8 cellular contexts compared by ENCODE assay signal in genomic region chr2:191376981-191377629, GRCh38.
DNase-seq lines count a peak whose midpoint lies in the region; ATAC-seq and TF ChIP-seq lines count a peak whose summit lies in the region.

No MANE protein-coding gene starts in this region.

- H3K4me1 Mint-ChIP-seq in stimulated activated memory B cell treated with anti-CD40 and anti-IgM and Interleukin-4, amounts not matched to agents 10 μg/mL and 1 μg/mL and 100 μg/mL, for 72 hours, result peaks cover 16% of the 10 kb centered on the region

- peak overlapping the region; percentile 32; the same call in 1 of the 2 replicates for H3K9ac ChIP-seq in SK-N-SH

- H3K4me1 ChIP-seq in SK-N-SH (ENCODE audit: control insufficient read depth in 1 of 2, insufficient read depth in 2 of 2, low read depth in 1 of 2, low read length in 1 of 2) (peaks cover 0 to 10% of the 10 kb centered on the region in 2 experiments; a peak in 2 of 4 replicates), gastroesophageal sphincter (peaks cover 3 to 18% (median 6%) of the 10 kb centered on the region in 3 donors)

- CTCF ChIA-PET in SK-N-SH (lab: Yijun Ruan, JAX), result interaction anchor here (1.5 kb wide), 1 partner anchor 75 kb away, joined by 4 read pairs; no protein-coding TSS in a partner anchor

- TF ChIP-seq POLR2A in gastroesophageal sphincter (IDR thresholded peaks at IDR 0.05), result no peak

- H3K27ac Mint-ChIP-seq in stimulated activated memory B cell treated with anti-CD40 and anti-IgM and Interleukin-4, amounts not matched to agents 10 μg/mL and 1 μg/mL and 100 μg/mL, for 72 hours, result no peak overlapping the region

- H3K79me2 ChIP-seq in SK-N-SH (ENCODE audit: insufficient read depth), result 0 out of 2 replicates have a peak, but pooled peaks cover 5% of the 10 kb centered on the region

- H3K9me3 Mint-ChIP-seq in stimulated activated memory B cell treated with anti-CD40 and anti-IgM and Interleukin-4, amounts not matched to agents 10 μg/mL and 1 μg/mL and 100 μg/mL, for 72 hours, result no peaks in the 10 kb centered on the region

- H3K27ac ChIP-seq in SK-N-SH (ENCODE audit: low read depth in 2 of 2, low read length in 1 of 2) (peak overlapping the region; percentile 64 to 91), gastroesophageal sphincter (peak overlapping the region in 1 of 4 donors; percentile 19)

- POLR2A ChIA-PET in SK-N-SH (lab: Yijun Ruan, JAX), result no interaction called here

- no peaks in the 10 kb centered on the region for H3K36me3 Mint-ChIP-seq in stimulated activated memory B cell treated with anti-CD40 and anti-IgM and Interleukin-4, amounts not matched to agents 10 μg/mL and 1 μg/mL and 100 μg/mL, for 72 hours

- no peak overlapping the region for H2AFZ ChIP-seq in SK-N-SH (ENCODE audit: low read depth)

- H3K36me3 ChIP-seq in SK-N-SH (replicated peaks in 1 of 2; ENCODE audit: control insufficient read depth in 1 of 2, insufficient read depth in 2 of 2, low read length in 1 of 2) (peaks cover 3 to 9% of the 10 kb centered on the region in 2 experiments), gastroesophageal sphincter (no peaks in the 10 kb centered on the region)

- no peaks in the 10 kb centered on the region for H3K9me3 ChIP-seq in SK-N-SH
- no peaks in the 10 kb centered on the region for H3K9me3 ChIP-seq in gastroesophageal sphincter

- H4K20me1 ChIP-seq in SK-N-SH (ENCODE audit: insufficient read depth), result no peaks in the 10 kb centered on the region

- no peak for TF ChIP-seq RAD21 in SK-N-SH (IDR thresholded peaks at IDR 0.05; ENCODE audit: low read length)

- H3K4me3 ChIP-seq in SK-N-SH (ENCODE audit: low read depth in 2 of 2, low read length in 1 of 2), result no peak overlapping the region
- no peak overlapping the region for H3K4me3 ChIP-seq in gastroesophageal sphincter

- H3K4me2 ChIP-seq in SK-N-SH, result peak overlapping the region; percentile 45; the same call in 1 of the 2 replicates

- peak; percentile 32 for DNase-seq in stimulated activated CD4-positive, alpha-beta T cell treated with anti-CD3 and anti-CD28 coated beads, Interleukin-1b, Interleukin-23, amount 100 ng/mL, for 48 hours
- no peak for DNase-seq in stimulated activated CD4-positive, alpha-beta T cell treated with anti-CD3 and anti-CD28 coated beads, Interleukin-4, amount 100 ng/mL, for 4 hours
- DNase-seq in SK-N-SH (no peak), posterior vena cava (ENCODE audit: low spot score) (peak; percentile 88), NCI-H1694 treated with DMSO at 0.1 percent for 48 hours (lab: John Stamatoyannopoulos, UW) (no peak)

- intact Hi-C loops in posterior vena cava (cut with DNase I), result no loop called here

- peak in 1 of 2 experiments; percentile 42; a peak in 1 of 4 replicates for TF ChIP-seq EP300 in SK-N-SH (IDR thresholded peaks at IDR 0.05; ENCODE audit: borderline replicate concordance in 1 of 2, low read depth in 1 of 2, low read length in 1 of 2)
- TF ChIP-seq EP300 in gastroesophageal sphincter (IDR thresholded peaks at IDR 0.05), result no peak

- 51% methylated on average over 3 of the region's 3 CpGs for WGBS in SK-N-SH (ENCODE audit: low lambda C conversion rate)
- 6 to 45% methylated on average over 2 to 3 of the region's 3 CpGs for WGBS in gastroesophageal sphincter (ENCODE audit: low coverage in 1 of 2), 2 donors

- ATAC-seq in HG03442 (IDR thresholded peaks at IDR 0.05; ENCODE audit: unreplicated experiment), result peak; percentile 89
- peak; percentile 96 for ATAC-seq in gastroesophageal sphincter
- ATAC-seq in stimulated activated memory B cell treated with anti-CD40 and anti-IgM and Interleukin-4, amounts not matched to agents 10 μg/mL and 1 μg/mL and 100 μg/mL, for 72 hours, result no peak

- peaks cover 12% of the 10 kb centered on the region for H3F3A ChIP-seq in SK-N-SH (replicated peaks; ENCODE audit: insufficient read depth)

- H3K27me3 ChIP-seq in SK-N-SH (ENCODE audit: insufficient read depth) (no peaks in the 10 kb centered on the region), gastroesophageal sphincter (no peaks in the 10 kb centered on the region)

- H3K4me3 Mint-ChIP-seq in stimulated activated memory B cell treated with anti-CD40 and anti-IgM and Interleukin-4, amounts not matched to agents 10 μg/mL and 1 μg/mL and 100 μg/mL, for 72 hours, result no peak overlapping the region

- H3K9me2 ChIP-seq in SK-N-SH, result no peaks in the 10 kb centered on the region

- TF ChIP-seq CTCF in SK-N-SH (IDR thresholded peaks at IDR 0.05) (no peak), gastroesophageal sphincter (IDR thresholded peaks at IDR 0.05) (no peak)

- peaks cover 9% of the 10 kb centered on the region for H3K27me3 Mint-ChIP-seq in stimulated activated memory B cell treated with anti-CD40 and anti-IgM and Interleukin-4, amounts not matched to agents 10 μg/mL and 1 μg/mL and 100 μg/mL, for 72 hours

TF ChIP-seq in SK-N-SH, 30 proteins besides CTCF, POLR2A, EP300 and RAD21 (continues in another document):
- no peak for TF ChIP-seq RFX5 (IDR thresholded peaks at IDR 0.05; ENCODE audit: low read length)
- TF ChIP-seq YY1 (IDR thresholded peaks at IDR 0.05; ENCODE audit: low read depth), result no peak
- no peak for TF ChIP-seq TEAD4 (IDR thresholded peaks at IDR 0.05; ENCODE audit: borderline replicate concordance, insufficient read depth)
- TF ChIP-seq EZH2phosphoT487 (IDR thresholded peaks at IDR 0.05; ENCODE audit: borderline replicate concordance, low read depth), result no peak
- no peak for TF ChIP-seq TAF1 (IDR thresholded peaks at IDR 0.05; ENCODE audit: borderline replicate concordance, low read depth, low read length)
- TF ChIP-seq GABPA (IDR thresholded peaks at IDR 0.05; ENCODE audit: low read depth), result no peak
- TF ChIP-seq MAX (IDR thresholded peaks at IDR 0.05; ENCODE audit: low read depth), result peak; percentile 92
- TF ChIP-seq RXRA (IDR thresholded peaks at IDR 0.05; ENCODE audit: borderline replicate concordance, low read depth), result no peak
- 0 out of 2 replicates have a peak, but pooled peaks have one; percentile 30 for TF ChIP-seq MXI1 (IDR thresholded peaks at IDR 0.05; ENCODE audit: low read depth, low read length)
- peak; percentile 83 for TF ChIP-seq FOSL2 (IDR thresholded peaks at IDR 0.05; ENCODE audit: borderline replicate concordance, low read depth)
- TF ChIP-seq RCOR1 (IDR thresholded peaks at IDR 0.05; ENCODE audit: low read length), result no peak
- no peak for TF ChIP-seq SMC3 (IDR thresholded peaks at IDR 0.05; ENCODE audit: low read depth, low read length)
- TF ChIP-seq, protein P1, sequence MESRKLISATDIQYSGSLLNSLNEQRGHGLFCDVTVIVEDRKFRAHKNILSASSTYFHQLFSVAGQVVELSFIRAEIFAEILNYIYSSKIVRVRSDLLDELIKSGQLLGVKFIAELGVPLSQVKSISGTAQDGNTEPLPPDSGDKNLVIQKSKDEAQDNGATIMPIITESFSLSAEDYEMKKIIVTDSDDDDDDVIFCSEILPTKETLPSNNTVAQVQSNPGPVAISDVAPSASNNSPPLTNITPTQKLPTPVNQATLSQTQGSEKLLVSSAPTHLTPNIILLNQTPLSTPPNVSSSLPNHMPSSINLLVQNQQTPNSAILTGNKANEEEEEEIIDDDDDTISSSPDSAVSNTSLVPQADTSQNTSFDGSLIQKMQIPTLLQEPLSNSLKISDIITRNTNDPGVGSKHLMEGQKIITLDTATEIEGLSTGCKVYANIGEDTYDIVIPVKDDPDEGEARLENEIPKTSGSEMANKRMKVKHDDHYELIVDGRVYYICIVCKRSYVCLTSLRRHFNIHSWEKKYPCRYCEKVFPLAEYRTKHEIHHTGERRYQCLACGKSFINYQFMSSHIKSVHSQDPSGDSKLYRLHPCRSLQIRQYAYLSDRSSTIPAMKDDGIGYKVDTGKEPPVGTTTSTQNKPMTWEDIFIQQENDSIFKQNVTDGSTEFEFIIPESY (IDR thresholded peaks at IDR 0.05; ENCODE audit: borderline replicate concordance, low read depth), result no peak
- TF ChIP-seq, protein P2, sequence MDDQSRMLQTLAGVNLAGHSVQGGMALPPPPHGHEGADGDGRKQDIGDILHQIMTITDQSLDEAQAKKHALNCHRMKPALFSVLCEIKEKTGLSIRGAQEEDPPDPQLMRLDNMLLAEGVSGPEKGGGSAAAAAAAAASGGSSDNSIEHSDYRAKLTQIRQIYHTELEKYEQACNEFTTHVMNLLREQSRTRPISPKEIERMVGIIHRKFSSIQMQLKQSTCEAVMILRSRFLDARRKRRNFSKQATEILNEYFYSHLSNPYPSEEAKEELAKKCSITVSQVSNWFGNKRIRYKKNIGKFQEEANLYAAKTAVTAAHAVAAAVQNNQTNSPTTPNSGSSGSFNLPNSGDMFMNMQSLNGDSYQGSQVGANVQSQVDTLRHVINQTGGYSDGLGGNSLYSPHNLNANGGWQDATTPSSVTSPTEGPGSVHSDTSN (IDR thresholded peaks at IDR 0.05), result peak; percentile 94
- TF ChIP-seq, protein P3, sequence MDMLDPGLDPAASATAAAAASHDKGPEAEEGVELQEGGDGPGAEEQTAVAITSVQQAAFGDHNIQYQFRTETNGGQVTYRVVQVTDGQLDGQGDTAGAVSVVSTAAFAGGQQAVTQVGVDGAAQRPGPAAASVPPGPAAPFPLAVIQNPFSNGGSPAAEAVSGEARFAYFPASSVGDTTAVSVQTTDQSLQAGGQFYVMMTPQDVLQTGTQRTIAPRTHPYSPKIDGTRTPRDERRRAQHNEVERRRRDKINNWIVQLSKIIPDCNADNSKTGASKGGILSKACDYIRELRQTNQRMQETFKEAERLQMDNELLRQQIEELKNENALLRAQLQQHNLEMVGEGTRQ (IDR thresholded peaks at IDR 0.05; ENCODE audit: borderline replicate concordance, low read depth, low read length), result no peak
- no peak for TF ChIP-seq SIN3A (IDR thresholded peaks at IDR 0.05; ENCODE audit: borderline replicate concordance, low read depth, low read length)
- TF ChIP-seq, protein P4, sequence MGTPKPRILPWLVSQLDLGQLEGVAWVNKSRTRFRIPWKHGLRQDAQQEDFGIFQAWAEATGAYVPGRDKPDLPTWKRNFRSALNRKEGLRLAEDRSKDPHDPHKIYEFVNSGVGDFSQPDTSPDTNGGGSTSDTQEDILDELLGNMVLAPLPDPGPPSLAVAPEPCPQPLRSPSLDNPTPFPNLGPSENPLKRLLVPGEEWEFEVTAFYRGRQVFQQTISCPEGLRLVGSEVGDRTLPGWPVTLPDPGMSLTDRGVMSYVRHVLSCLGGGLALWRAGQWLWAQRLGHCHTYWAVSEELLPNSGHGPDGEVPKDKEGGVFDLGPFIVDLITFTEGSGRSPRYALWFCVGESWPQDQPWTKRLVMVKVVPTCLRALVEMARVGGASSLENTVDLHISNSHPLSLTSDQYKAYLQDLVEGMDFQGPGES (IDR thresholded peaks at IDR 0.05; ENCODE audit: low read depth, low read length), result no peak
- no peak for TF ChIP-seq POLR2AphosphoS5 (IDR thresholded peaks at IDR 0.05; ENCODE audit: low read depth, low read length)
- TF ChIP-seq FOXJ3 (CRISPR knock-in tag; IDR thresholded peaks at IDR 0.05), result no peak
- TF ChIP-seq MEF2A (IDR thresholded peaks at IDR 0.05; ENCODE audit: borderline replicate concordance, low read depth), result no peak

Comparison
In these comparisons a context has a peak if more than half of its experiments do, and no peak if none do; other contexts are left out.
1. DNase-seq: peak in stimulated activated CD4-positive, alpha-beta T cell treated with anti-CD3 and anti-CD28 coated beads, Interleukin-1b, Interleukin-23, amount 100 ng/mL, for 48 hours (single experiment) and posterior vena cava (single experiment); none in stimulated activated CD4-positive, alpha-beta T cell treated with anti-CD3 and anti-CD28 coated beads, Interleukin-4, amount 100 ng/mL, for 4 hours (0 of 2), SK-N-SH (single experiment) and NCI-H1694 treated with DMSO at 0.1 percent for 48 hours (single experiment).